Comparison of ENCODE assay signal across 8 cellular contexts in the genomic region with DNA sequence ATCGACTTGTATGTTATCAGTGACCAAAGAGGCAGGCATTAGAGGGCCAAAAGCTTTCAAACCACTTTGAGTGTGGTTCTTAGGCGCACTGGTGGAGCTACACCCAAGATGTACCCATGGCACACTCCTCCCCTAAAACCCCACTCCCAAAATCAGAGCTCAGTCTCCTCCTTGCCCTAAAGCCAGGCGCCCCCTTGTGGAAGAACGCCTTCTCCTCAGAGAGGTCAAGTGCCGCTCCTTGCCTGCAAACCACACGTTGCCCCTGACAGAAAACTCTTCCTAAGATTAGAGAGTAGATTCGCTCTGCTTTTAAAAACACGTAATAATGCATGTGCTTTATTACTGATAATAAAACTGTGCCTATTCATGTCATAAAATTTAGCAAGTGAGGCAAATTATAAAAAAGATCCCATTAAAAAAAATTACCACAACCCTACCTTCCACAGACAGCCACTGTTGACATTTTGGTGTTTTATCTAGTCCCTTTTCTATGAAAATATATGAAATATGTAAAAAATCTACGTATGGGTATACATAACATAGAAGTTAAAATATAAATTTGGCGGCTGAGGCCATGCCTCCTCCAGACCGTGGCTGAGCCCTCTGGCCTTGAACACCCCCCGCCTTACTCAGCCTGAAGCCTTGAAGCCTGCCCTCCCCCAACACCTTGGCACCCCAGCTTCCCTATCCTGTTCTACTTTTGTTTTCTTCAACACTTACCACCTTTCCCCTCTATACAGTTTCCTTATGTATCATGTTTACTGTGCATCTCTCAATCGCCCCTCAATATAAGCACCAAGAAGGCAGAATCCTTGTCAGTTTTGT. TPM values are rescaled to one million over a fixed set of nuclear protein-coding genes. Genes with fewer than 3 reads are reported as not detected.
DNase-seq lines count a peak whose midpoint lies in the region; ATAC-seq and TF ChIP-seq lines count a peak whose summit lies in the region.

No MANE protein-coding gene starts in this region.

- H3K27ac ChIP-seq in GM23248 = no peak overlapping the region
- H3K27ac ChIP-seq in OCI-LY1 (ENCODE audit: low read depth, low read length, poor library complexity, severe bottlenecking) = no peak overlapping the region
- no peak overlapping the region for H3K27ac ChIP-seq in esophagus muscularis mucosa (replicated peaks in 1 of 4)

- peaks cover 15% of the 10 kb centered on the region; the same call in 1 of the 2 replicates for H3F3A ChIP-seq in GM23248 (ENCODE audit: insufficient read depth)
- H3F3A ChIP-seq in OCI-LY1 (ENCODE audit: insufficient read depth, low read length) = no peaks in the 10 kb centered on the region

- peaks cover 0 to 10% (median 2%) of the 10 kb centered on the region in 5 donors for H3K27me3 Mint-ChIP-seq in naive thymus-derived CD8-positive, alpha-beta T cell
- H3K27me3 Mint-ChIP-seq in stimulated activated memory B cell treated with anti-CD40 and anti-IgM and Interleukin-4, amounts not matched to agents 10 μg/mL and 1 μg/mL and 100 μg/mL, for 72 hours = peaks cover 11% of the 10 kb centered on the region

- in situ Hi-C loops in GM23248 (cut with MboI) = no loop called here

- H3K27me3 ChIP-seq in GM23248 (replicated peaks; ENCODE audit: insufficient read depth) = no peaks in the 10 kb centered on the region
- no peaks in the 10 kb centered on the region for H3K27me3 ChIP-seq in OCI-LY1 (ENCODE audit: insufficient read depth, low read length)
- peaks cover 0 to 4% (median 0%) of the 10 kb centered on the region in 4 donors for H3K27me3 ChIP-seq in esophagus muscularis mucosa

- no peaks in the 10 kb centered on the region for H4K20me1 ChIP-seq in GM23248 (ENCODE audit: insufficient read depth)
- H4K20me1 ChIP-seq in OCI-LY1 (ENCODE audit: insufficient read depth, low read length) = no peaks in the 10 kb centered on the region

- intact Hi-C loops in esophagus muscularis mucosa (cut with DNase I) = loop anchor here (5.0 kb wide), 1 partner anchor 107 kb away; a partner anchor contains a TSS

- H3K9ac ChIP-seq in GM23248 (no peak overlapping the region), OCI-LY1 (ENCODE audit: low read length) (no peak overlapping the region)

- no peak overlapping the region for H3K4me2 ChIP-seq in GM23248 (ENCODE audit: unreplicated experiment)
- H3K4me2 ChIP-seq in OCI-LY1 (ENCODE audit: low read length) = no peak overlapping the region

- H3K4me3 ChIP-seq in GM23248 (no peak overlapping the region), OCI-LY1 (ENCODE audit: low read depth, low read length, poor library complexity, severe bottlenecking) (no peak overlapping the region), esophagus muscularis mucosa (peak overlapping the region in 1 of 4 donors; percentile 10)

- H3K9me3 ChIP-seq in GM23248 (ENCODE audit: low read depth) (no peaks in the 10 kb centered on the region), OCI-LY1 (ENCODE audit: low read length) (no peaks in the 10 kb centered on the region), esophagus muscularis mucosa (no peaks in the 10 kb centered on the region)

- no peaks in the 10 kb centered on the region for H3K79me2 ChIP-seq in GM23248 (ENCODE audit: insufficient read depth)
- no peaks in the 10 kb centered on the region for H3K79me2 ChIP-seq in OCI-LY1 (ENCODE audit: insufficient read depth, low read length)

- TF ChIP-seq CTCF in OCI-LY1 (IDR thresholded peaks at IDR 0.05; ENCODE audit: low read length) = peak; percentile 96
- peak; percentile 76 to 85 (median 83) for TF ChIP-seq CTCF in esophagus muscularis mucosa (IDR thresholded peaks at IDR 0.05)

- POLR2A ChIA-PET in naive thymus-derived CD8-positive, alpha-beta T cell (lab: Charles Lee) = interaction anchor here (0.9 to 1.8 kb wide), 5 partner anchors 10 to 107 kb away, joined by 3 to 7 read pairs (median 4); a partner anchor contains a TSS

- H3K27ac Mint-ChIP-seq in naive thymus-derived CD8-positive, alpha-beta T cell = peak overlapping the region in 2 of 10 donors; percentile 6 to 78
- H3K27ac Mint-ChIP-seq in stimulated activated memory B cell treated with anti-CD40 and anti-IgM and Interleukin-4, amounts not matched to agents 10 μg/mL and 1 μg/mL and 100 μg/mL, for 72 hours = peak overlapping the region; percentile 11

- H3K4me1 Mint-ChIP-seq in naive thymus-derived CD8-positive, alpha-beta T cell = peaks cover 11 to 18% (median 17%) of the 10 kb centered on the region in 4 donors
- H3K4me1 Mint-ChIP-seq in stimulated activated memory B cell treated with anti-CD40 and anti-IgM and Interleukin-4, amounts not matched to agents 10 μg/mL and 1 μg/mL and 100 μg/mL, for 72 hours = peaks cover 33% of the 10 kb centered on the region

- H3K9me3 Mint-ChIP-seq in naive thymus-derived CD8-positive, alpha-beta T cell = no peaks in the 10 kb centered on the region
- H3K9me3 Mint-ChIP-seq in stimulated activated memory B cell treated with anti-CD40 and anti-IgM and Interleukin-4, amounts not matched to agents 10 μg/mL and 1 μg/mL and 100 μg/mL, for 72 hours = no peaks in the 10 kb centered on the region

- ATAC-seq in naive thymus-derived CD8-positive, alpha-beta T cell = peak; percentile 80 to 91
- peak; percentile 66 for ATAC-seq in stimulated activated memory B cell treated with anti-CD40 and anti-IgM and Interleukin-4, amounts not matched to agents 10 μg/mL and 1 μg/mL and 100 μg/mL, for 72 hours
- ATAC-seq in GM19467 (IDR thresholded peaks at IDR 0.05; ENCODE audit: unreplicated experiment) = no peak

- no peak overlapping the region for H3K4me3 Mint-ChIP-seq in naive thymus-derived CD8-positive, alpha-beta T cell
- H3K4me3 Mint-ChIP-seq in stimulated activated memory B cell treated with anti-CD40 and anti-IgM and Interleukin-4, amounts not matched to agents 10 μg/mL and 1 μg/mL and 100 μg/mL, for 72 hours = no peak overlapping the region

- H2AFZ ChIP-seq in GM23248 = peak overlapping the region; percentile 17; the same call in 1 of the 2 replicates
- no peak overlapping the region for H2AFZ ChIP-seq in OCI-LY1 (ENCODE audit: low read length)

- H3K4me1 ChIP-seq in GM23248 (ENCODE audit: insufficient read depth) (peaks cover 29% of the 10 kb centered on the region), OCI-LY1 (ENCODE audit: insufficient read depth, low read length, severe bottlenecking) (no peaks in the 10 kb centered on the region), esophagus muscularis mucosa (peaks cover 0 to 6% (median 1%) of the 10 kb centered on the region in 4 donors)

- peak; percentile 43 to 52 for DNase-seq in AML-193 (lab: John Stamatoyannopoulos, UW)
- DNase-seq in GM23248 = peak; percentile 79
- DNase-seq in activated T-cell treated with anti-CD3 and anti-CD28 coated beads for 24 hours (ENCODE audit: low read depth) = peak; percentile 75
- DNase-seq in esophagus muscularis mucosa (ENCODE audit: extremely low spot score) = no peak
- peak; percentile 59 to 93 (median 78) for DNase-seq in naive thymus-derived CD8-positive, alpha-beta T cell

- 50 to 53% methylated on average over 13 of the region's 13 CpGs for WGBS in GM23248 (ENCODE audit: low coverage in 1 of 2, low lambda C conversion rate in 2 of 2, missing lambda C conversion rate in 2 of 2), 2 experiments
- WGBS in esophagus muscularis mucosa = 46% methylated on average over 12 of the region's 13 CpGs

- H3K36me3 Mint-ChIP-seq in naive thymus-derived CD8-positive, alpha-beta T cell = no peaks in the 10 kb centered on the region
- H3K36me3 Mint-ChIP-seq in stimulated activated memory B cell treated with anti-CD40 and anti-IgM and Interleukin-4, amounts not matched to agents 10 μg/mL and 1 μg/mL and 100 μg/mL, for 72 hours = no peaks in the 10 kb centered on the region

- H3K9me2 ChIP-seq in GM23248 (ENCODE audit: insufficient read depth) (no peaks in the 10 kb centered on the region), OCI-LY1 (ENCODE audit: low read depth, low read length) (no peaks in the 10 kb centered on the region)

- TF ChIP-seq EP300 in esophagus muscularis mucosa (IDR thresholded peaks at IDR 0.05) = no peak

- H3K36me3 ChIP-seq in GM23248 (ENCODE audit: low read depth) = no peaks in the 10 kb centered on the region
- no peaks in the 10 kb centered on the region for H3K36me3 ChIP-seq in OCI-LY1 (ENCODE audit: insufficient read depth, low read length)
- H3K36me3 ChIP-seq in esophagus muscularis mucosa = no peaks in the 10 kb centered on the region

- no peak for TF ChIP-seq POLR2A in esophagus muscularis mucosa (IDR thresholded peaks at IDR 0.05; ENCODE audit: low read depth)

RNA-seq across cellular contexts. Expression of a gene that starts 33.5 kb away (rescaled TPM):
- not detected in 2 replicates for total RNA-seq in GM23248 (2014; rRNA removed; shearing (Covaris generic))
- not detected in 2 replicates for polyA plus RNA-seq in GM23248 (2016; fragmentation: Nextera tagmentation; extraction: Ambion mirVana)
- total RNA-seq in esophagus muscularis mucosa = under 1 TPM in 1 of 4 donors, not detected in 3; 0.71 TPM
- under 1 TPM; 0.39 to 0.77 TPM for total RNA-seq in naive thymus-derived CD8-positive, alpha-beta T cell
- not detected for polyA plus RNA-seq in naive thymus-derived CD8-positive, alpha-beta T cell
